ENCODE assay signal across 2 cellular contexts in genomic region chr2:186934420-186934819, GRCh38.
TF ChIP-seq lines count a peak whose summit lies in the region.

No MANE protein-coding gene starts in this region.

TF ChIP-seq in HCT116, 20 proteins besides CTCF, POLR2A, EP300 and RAD21 (continued from another document):
- TF ChIP-seq ATF3 (IDR thresholded peaks at IDR 0.05) (no peak), EZH2phosphoT487 (IDR thresholded peaks at IDR 0.05; ENCODE audit: borderline replicate concordance) (no peak), EGR1 (IDR thresholded peaks at IDR 0.05; ENCODE audit: low read depth) (no peak), ZBTB33 (IDR thresholded peaks at IDR 0.05; ENCODE audit: extremely low read depth, insufficient replicate concordance, low read length) (no peak), JUND (IDR thresholded peaks at IDR 0.05) (no peak), SIN3A (IDR thresholded peaks at IDR 0.05; ENCODE audit: low read depth) (no peak), ZNF274 (IDR thresholded peaks at IDR 0.05; ENCODE audit: low read depth, low read length) (no peak), YY1 (IDR thresholded peaks at IDR 0.05; ENCODE audit: extremely low read depth, insufficient replicate concordance, low read depth, low read length) (no peak)

TF ChIP-seq in WTC11, 78 proteins besides CTCF, POLR2A, EP300 and RAD21 (continued from another document):
- no peak for TF ChIP-seq ATF6 (CRISPR knock-in tag; IDR thresholded peaks at IDR 0.05)
